ENCODE assay signal across 8 cellular contexts in genomic region chrX:12791253-12792228, GRCh38. TPM values are rescaled to one million over a fixed set of nuclear protein-coding genes. Genes with fewer than 3 reads are reported as not detected.
A peak's percentile ranks its signal among the peaks of the same experiment; 100 is the strongest.
DNase-seq lines count a peak whose midpoint lies in the region; ATAC-seq and TF ChIP-seq lines count a peak whose summit lies in the region.

TSS of gene PRPS2 (plus strand) at chrX:12791412. CDS start at chrX:12791498, 86 bp downstream.

- peaks cover 26% of the 10 kb centered on the region for H3K4me1 Mint-ChIP-seq in CD8-positive, alpha-beta T cell (ENCODE audit: low read depth)
- peaks cover 35% of the 10 kb centered on the region for H3K4me1 Mint-ChIP-seq in activated naive CD4-positive, alpha-beta T cell treated with anti-CD3 and anti-CD28 coated beads for 36 hours (ENCODE audit: low read depth)

- H3K4me3 ChIP-seq in CD8-positive, alpha-beta T cell (ENCODE audit: low read depth, low read length): peak within 1 kb of the TSS; percentile 74
- peak within 1 kb of the TSS; percentile 82 for H3K4me3 ChIP-seq in HUES64 (ENCODE audit: low read length)
- H3K4me3 ChIP-seq in trophoblast cell (ENCODE audit: low read depth, low read length): peak within 1 kb of the TSS; percentile 86
- H3K4me3 ChIP-seq in tibial nerve: peak within 1 kb of the TSS; percentile 39 to 74 (median 60)

- peaks cover 9% of the 10 kb centered on the region for H3K4me1 ChIP-seq in CD8-positive, alpha-beta T cell (ENCODE audit: insufficient read depth, low read length)
- H3K4me1 ChIP-seq in HUES64 (ENCODE audit: insufficient read depth, low read length) (0 out of 2 replicates have a peak, but pooled peaks cover 5% of the 10 kb centered on the region), trophoblast cell (ENCODE audit: control insufficient read depth in 1 of 2, insufficient read depth in 2 of 2, low read length in 2 of 2) (no peaks in the 10 kb centered on the region), tibial nerve (no peaks in the 10 kb centered on the region)

- no peak within 1 kb of the TSS for H2BK12ac ChIP-seq in trophoblast cell (ENCODE audit: low read length)

- POLR2A ChIA-PET in CD8-positive, alpha-beta T cell (lab: Charles Lee): interaction anchor here (0.8 to 1.8 kb wide), 5 partner anchors 9 to 1238 kb away, joined by 3 to 6 read pairs (median 4); partner anchors contain the start of gene GEMIN8

- no peaks in the 10 kb centered on the region for H3K27me3 Mint-ChIP-seq in CD8-positive, alpha-beta T cell (ENCODE audit: low read depth)
- H3K27me3 Mint-ChIP-seq in activated naive CD4-positive, alpha-beta T cell treated with anti-CD3 and anti-CD28 coated beads for 36 hours (ENCODE audit: low read depth): no peaks in the 10 kb centered on the region

- H2AK5ac ChIP-seq in trophoblast cell (ENCODE audit: low read length): no peak within 1 kb of the TSS

- H3K18ac ChIP-seq in trophoblast cell (ENCODE audit: low read length): no peak within 1 kb of the TSS

- no peaks in the 10 kb centered on the region for H3K79me2 ChIP-seq in trophoblast cell (ENCODE audit: control insufficient read depth, insufficient read depth, low read length, poor library complexity)

- H3K9me3 ChIP-seq in CD8-positive, alpha-beta T cell (ENCODE audit: low read length): no peaks in the 10 kb centered on the region
- H3K9me3 ChIP-seq in HUES64 (ENCODE audit: insufficient read depth, low read depth, low read length) (no peaks in the 10 kb centered on the region), trophoblast cell (ENCODE audit: insufficient read depth, low read depth, low read length) (no peaks in the 10 kb centered on the region), tibial nerve (no peaks in the 10 kb centered on the region)

- H3K27me3 ChIP-seq in CD8-positive, alpha-beta T cell (ENCODE audit: insufficient read depth, low read length): no peaks in the 10 kb centered on the region
- peaks cover 14% of the 10 kb centered on the region for H3K27me3 ChIP-seq in HUES64 (ENCODE audit: insufficient read depth, low read length)
- no peaks in the 10 kb centered on the region for H3K27me3 ChIP-seq in trophoblast cell (ENCODE audit: insufficient read depth, low read length)
- no peaks in the 10 kb centered on the region for H3K27me3 ChIP-seq in tibial nerve

- H3K4me3 Mint-ChIP-seq in CD8-positive, alpha-beta T cell: peak within 1 kb of the TSS; percentile 90
- peak within 1 kb of the TSS; percentile 82 for H3K4me3 Mint-ChIP-seq in activated naive CD4-positive, alpha-beta T cell treated with anti-CD3 and anti-CD28 coated beads for 36 hours

- TF ChIP-seq CTCF in CD8-positive, alpha-beta T cell (IDR thresholded peaks at IDR 0.05): no peak
- TF ChIP-seq CTCF in tibial nerve (IDR thresholded peaks at IDR 0.05): no peak

- peak within 1 kb of the TSS; percentile 52 for H3K27ac ChIP-seq in CD8-positive, alpha-beta T cell (ENCODE audit: low read depth, low read length)
- no peak within 1 kb of the TSS; the same call in 1 of the 2 replicates for H3K27ac ChIP-seq in HUES64 (ENCODE audit: low read depth, low read length)
- H3K27ac ChIP-seq in trophoblast cell (ENCODE audit: low read depth, low read length): no peak within 1 kb of the TSS
- peak within 1 kb of the TSS in 2 of 4 donors; percentile 36 to 79 for H3K27ac ChIP-seq in tibial nerve

- H3K36me3 Mint-ChIP-seq in CD8-positive, alpha-beta T cell: peaks cover 4% of the 10 kb centered on the region
- H3K36me3 Mint-ChIP-seq in activated naive CD4-positive, alpha-beta T cell treated with anti-CD3 and anti-CD28 coated beads for 36 hours (ENCODE audit: low read depth): peaks cover 22% of the 10 kb centered on the region

- peak within 1 kb of the TSS; percentile 54 for H4K8ac ChIP-seq in trophoblast cell (ENCODE audit: low read depth, low read length)

- no peaks in the 10 kb centered on the region for H3K9me3 Mint-ChIP-seq in CD8-positive, alpha-beta T cell
- no peaks in the 10 kb centered on the region for H3K9me3 Mint-ChIP-seq in activated naive CD4-positive, alpha-beta T cell treated with anti-CD3 and anti-CD28 coated beads for 36 hours

- H3K4ac ChIP-seq in trophoblast cell (ENCODE audit: low read depth, low read length): no peak within 1 kb of the TSS

- no peaks in the 10 kb centered on the region for H3K36me3 ChIP-seq in CD8-positive, alpha-beta T cell (ENCODE audit: insufficient read depth, low read length)
- H3K36me3 ChIP-seq in HUES64 (ENCODE audit: insufficient read depth, low read length): peaks cover 10% of the 10 kb centered on the region; the same call in 1 of the 2 replicates
- no peaks in the 10 kb centered on the region for H3K36me3 ChIP-seq in trophoblast cell (ENCODE audit: control insufficient read depth in 1 of 2, insufficient read depth in 2 of 2, low read length in 2 of 2)
- H3K36me3 ChIP-seq in tibial nerve: peaks cover 0 to 11% (median 0%) of the 10 kb centered on the region in 3 donors

- H2BK120ac ChIP-seq in trophoblast cell (ENCODE audit: insufficient read depth, low read length, poor library complexity): no peak within 1 kb of the TSS

- no peak within 1 kb of the TSS for H4K91ac ChIP-seq in trophoblast cell (ENCODE audit: low read depth, low read length)

- CTCF ChIA-PET in CD8-positive, alpha-beta T cell (lab: Charles Lee): interaction anchor here (0.9 to 6.6 kb wide), 3 partner anchors 21 to 155 kb away, joined by 3 to 24 read pairs (median 3); no protein-coding TSS in a partner anchor
- CTCF ChIA-PET in activated naive CD4-positive, alpha-beta T cell treated with anti-CD3 and anti-CD28 coated beads for 36 hours (lab: Charles Lee): interaction anchor here (0.7 to 1.3 kb wide), 4 partner anchors 9 to 21 kb away, joined by 3 to 18 read pairs (median 4); no protein-coding TSS in a partner anchor

- H2BK5ac ChIP-seq in trophoblast cell (ENCODE audit: low read depth, low read length, poor library complexity): no peak within 1 kb of the TSS

- H3K27ac Mint-ChIP-seq in CD8-positive, alpha-beta T cell: peak within 1 kb of the TSS; percentile 81
- H3K27ac Mint-ChIP-seq in activated naive CD4-positive, alpha-beta T cell treated with anti-CD3 and anti-CD28 coated beads for 36 hours: peak within 1 kb of the TSS; percentile 90

- in situ Hi-C loops in SK-MEL-5 (cut with HindIII; ENCODE audit: low pct_unique_long_range_greater_than_20kb, low sequenced_read_pairs): no loop called here

- intact Hi-C loops in CD8-positive, alpha-beta T cell (cut with DNase I, micrococcal nuclease): loop anchor here in 1 of 2 experiments (5.0 to 10.0 kb wide), 3 partner anchors 861 to 1233 kb away; partner anchors contain the start of genes GEMIN8, MSL3 and TCEANC
- intact Hi-C loops in activated naive CD4-positive, alpha-beta T cell treated with anti-CD3 and anti-CD28 coated beads for 36 hours (cut with micrococcal nuclease): loop anchor here (1.0 to 10.0 kb wide), 7 partner anchors 20 to 1677 kb away; partner anchors contain the start of gene HCCS
- intact Hi-C loops in head of caudate nucleus (cut with DNase I): no loop called here

- under 1% methylated on average over 113 of the region's 113 CpGs for WGBS in HUES64
- WGBS in trophoblast cell (ENCODE audit: extremely low coverage, insufficient coverage, insufficient read length): no CpG with 5 or more reads among the region's 113 CpGs
- WGBS in tibial nerve, 2 donors: 2 to 28% methylated on average over 27 to 57 of the region's 113 CpGs

- H3K23ac ChIP-seq in trophoblast cell (ENCODE audit: low read length): no peak within 1 kb of the TSS

- DNase-seq in CD8-positive, alpha-beta T cell: peak; percentile 43 to 72 (median 67)
- peak; percentile 51 for DNase-seq in SK-MEL-5 (ENCODE audit: low read depth, low spot score)
- DNase-seq in activated naive CD4-positive, alpha-beta T cell treated with anti-CD3 and anti-CD28 coated beads for 36 hours: peak; percentile 80
- DNase-seq in head of caudate nucleus: peak; percentile 20 to 88 (median 76)
- no peak for DNase-seq in trophoblast cell
- peak; percentile 18 to 56 for DNase-seq in tibial nerve (ENCODE audit: low spot score in 2 of 2)

- TF ChIP-seq POLR2A in tibial nerve (IDR thresholded peaks at IDR 0.05): peak; percentile 30 to 57

- H3K9ac ChIP-seq in HUES64 (ENCODE audit: low read depth, low read length) (peak within 1 kb of the TSS; percentile 85), trophoblast cell (ENCODE audit: low read length) (peak within 1 kb of the TSS; percentile 17)

- peaks cover 2% of the 10 kb centered on the region for H3K79me1 ChIP-seq in trophoblast cell (ENCODE audit: low read length)

- peak within 1 kb of the TSS; percentile 70 for H3K4me2 ChIP-seq in trophoblast cell (ENCODE audit: low read length)

- peak in 1 of 2 donors; percentile 68 for TF ChIP-seq EP300 in tibial nerve (IDR thresholded peaks at IDR 0.05)

- ATAC-seq in CD8-positive, alpha-beta T cell: peak; percentile 93
- ATAC-seq in GM21360 (IDR thresholded peaks at IDR 0.05; ENCODE audit: unreplicated experiment): peak; percentile 61

- peak within 1 kb of the TSS; percentile 84 for H2AFZ ChIP-seq in trophoblast cell (ENCODE audit: insufficient read depth, low read length, poor library complexity)

- no peak within 1 kb of the TSS for H3K14ac ChIP-seq in trophoblast cell (ENCODE audit: low read length)

- H4K12ac ChIP-seq in trophoblast cell (ENCODE audit: low read depth, low read length): no peak within 1 kb of the TSS

RNA-seq across cellular contexts. Expression of gene PRPS2, which starts in this region (rescaled TPM):
- 10 to 100 TPM; 10.5 to 13.4 TPM for total RNA-seq in CD8-positive, alpha-beta T cell
- polyA plus RNA-seq in HUES64 (2013, experiment 1 of 2): 28.0 TPM
- polyA plus RNA-seq in HUES64 (2013, experiment 2 of 2): 23.9 TPM
- total RNA-seq in SK-MEL-5 (2014; rRNA removed; shearing (Covaris generic)): 33.6 and 34.4 TPM in 2 replicates
- polyA plus RNA-seq in SK-MEL-5 (2015; cell fraction: cytosol; rRNA removed): 31.2 and 49.2 TPM in 2 replicates
- 11.7 and 17.0 TPM in 2 replicates for polyA plus RNA-seq in SK-MEL-5 (2015; cell fraction: nucleus; rRNA removed)
- total RNA-seq in activated naive CD4-positive, alpha-beta T cell treated with anti-CD3 and anti-CD28 coated beads for 36 hours: 100 to 1,000 TPM; 171 to 180 TPM
- polyA plus RNA-seq in trophoblast cell (2013): 7.7 and 7.9 TPM in 2 replicates
- 100 to 1,000 TPM; 141 to 614 (median 393) TPM for total RNA-seq in tibial nerve

Comparison
In these comparisons a context has a peak if more than half of its experiments do, and no peak if none do; other contexts are left out.
1. DNase-seq: peak in CD8-positive, alpha-beta T cell (7 of 7), SK-MEL-5 (single experiment), activated naive CD4-positive, alpha-beta T cell treated with anti-CD3 and anti-CD28 coated beads for 36 hours (single experiment), head of caudate nucleus (42 of 42) and tibial nerve (2 of 2); none in trophoblast cell (0 of 2).
2. Peak in every context shown above with its lines, with median percentiles within 50 percentile points of each other: H3K4me3 ChIP-seq.